1 cellular context compared by ENCODE assay signal in genomic region chr9:93682155-93682968, GRCh38.
TF ChIP-seq lines count a peak whose summit lies in the region.

No MANE protein-coding gene starts in this region.

TF ChIP-seq in K562, 482 proteins besides CTCF, POLR2A, EP300 and RAD21 (continued from another document):
- TF ChIP-seq DEAF1 (CRISPR knock-in tag; IDR thresholded peaks at IDR 0.05), result peak; percentile 74
- TF ChIP-seq E2F4 (CRISPR knock-in tag; IDR thresholded peaks at IDR 0.05; ENCODE audit: low read depth), result no peak
